Comparison of ENCODE assay signal across 9 cellular contexts in the genomic region with DNA sequence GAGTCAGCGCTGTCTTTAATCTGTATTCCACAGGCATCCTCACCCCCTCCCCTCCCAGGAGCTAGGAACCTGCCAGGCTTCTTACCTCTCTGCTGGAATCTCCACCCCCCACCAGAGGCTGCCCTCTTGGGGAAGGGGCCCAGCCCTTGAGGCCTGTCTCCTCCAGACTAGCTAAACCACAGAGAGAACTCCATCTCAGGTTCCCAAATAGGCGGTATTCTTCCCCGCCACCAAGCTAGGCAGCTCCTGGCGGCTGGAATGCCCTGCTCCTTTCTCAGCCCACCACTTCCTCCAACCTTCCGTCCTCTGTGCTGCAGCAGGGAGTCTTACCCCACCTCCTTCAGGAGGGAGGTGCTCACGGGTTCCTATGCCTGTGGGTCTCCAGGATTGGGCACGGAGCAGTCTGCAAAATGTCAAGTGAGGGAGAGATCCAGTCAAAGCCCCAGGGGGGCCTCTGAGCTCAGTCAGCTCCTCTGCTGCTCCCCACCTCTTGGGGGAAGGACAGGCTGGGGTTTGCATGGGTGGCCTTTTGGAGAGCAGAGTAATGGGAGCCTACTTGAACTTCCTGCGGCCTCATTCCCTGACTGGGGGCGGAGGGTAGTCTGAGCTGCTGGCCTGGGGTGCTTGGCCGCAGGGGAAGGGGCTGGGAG. TPM values are rescaled to one million over a fixed set of nuclear protein-coding genes. Genes with fewer than 3 reads are reported as not detected.
DNase-seq lines count a peak whose midpoint lies in the region; ATAC-seq and TF ChIP-seq lines count a peak whose summit lies in the region.
"Had no signal": no experiment of that assay in that cellular context is flagged by ENCODE, and none has a peak within 500 bp of the region (broad histone marks: within the 10 kb centered on the region; RNA-seq: fewer than 3 reads in every experiment).

No MANE protein-coding gene starts in this region.

- H3K9me3 ChIP-seq in body of pancreas (no peaks in the 10 kb centered on the region), vagina (no peaks in the 10 kb centered on the region)

- H3K27ac ChIP-seq in body of pancreas (peak overlapping the region; percentile 22 to 84 (median 81)), vagina (peak overlapping the region; percentile 97)
- H3K27ac ChIP-seq: HL-60 had no signal

- CTCF ChIA-PET in BJ (lab: Yijun Ruan, JAX): interaction anchor here (1.3 kb wide), 1 partner anchor 101 kb away, joined by 6 read pairs; a partner anchor contains a TSS

- POLR2A ChIA-PET in BJ (lab: Charles Lee): no interaction called here

- WGBS in body of pancreas, 2 donors: 63 to 80% methylated on average over 1 to 10 of the region's 10 CpGs

- H3K4me1 ChIP-seq in body of pancreas (peaks cover 61% of the 10 kb centered on the region), vagina (peaks cover 74% of the 10 kb centered on the region)

- no peak for TF ChIP-seq POLR2A in body of pancreas (IDR thresholded peaks at IDR 0.05)
- TF ChIP-seq POLR2A in vagina (IDR thresholded peaks at IDR 0.05): no peak

- H3K36me3 ChIP-seq in BJ (ENCODE audit: control insufficient read depth, insufficient read depth, low read length) (no peaks in the 10 kb centered on the region), body of pancreas (replicated peaks in 1 of 2; ENCODE audit: insufficient read depth in 1 of 2, low read depth in 2 of 2) (no peaks in the 10 kb centered on the region), vagina (no peaks in the 10 kb centered on the region)

- peak; percentile 31; the same call in 1 of the 2 replicates for TF ChIP-seq CTCF in BJ (IDR thresholded peaks at IDR 0.05; ENCODE audit: insufficient read depth, low read depth, low read length)
- peak; percentile 57 for TF ChIP-seq CTCF in HFF-Myc (IDR thresholded peaks at IDR 0.05; ENCODE audit: low read depth, low read length, missing control alignments)
- TF ChIP-seq CTCF in body of pancreas (IDR thresholded peaks at IDR 0.05): peak in 2 of 7 experiments; percentile 6 to 8
- peak in 1 of 3 experiments; percentile 18 for TF ChIP-seq CTCF in vagina (IDR thresholded peaks at IDR 0.05)

- intact Hi-C loops in body of pancreas (cut with DNase I) (no loop called here), vagina (cut with DNase I) (loop anchor here (2.0 kb wide), 1 partner anchor 82 kb away; no protein-coding TSS in a partner anchor)

- H3K27me3 ChIP-seq in BJ (ENCODE audit: control insufficient read depth, insufficient read depth, low read length) (no peaks in the 10 kb centered on the region), body of pancreas (no peaks in the 10 kb centered on the region), vagina (no peaks in the 10 kb centered on the region)

- DNase-seq in BJ (ENCODE audit: low read depth) (no peak), HFF-Myc (ENCODE audit: extremely low read depth, low read depth) (peak; percentile 46), body of pancreas (peak in 1 of 4 donors; percentile 36), medulla oblongata (ENCODE audit: extremely low spot score) (peak; percentile 39), vagina (ENCODE audit: extremely low spot score in 2 of 2) (no peak), SKM-1 (lab: John Stamatoyannopoulos, UW; ENCODE audit: unreplicated experiment) (no peak), amniotic stem cell (lab: John Stamatoyannopoulos, UW) (no peak)

- no peak overlapping the region for H3K4me3 ChIP-seq in BJ (ENCODE audit: low read depth, low read length)
- H3K4me3 ChIP-seq in HFF-Myc (replicated peaks; ENCODE audit: low read depth, low read length): peak overlapping the region; percentile 40
- H3K4me3 ChIP-seq in body of pancreas: no peak overlapping the region
- peak overlapping the region; percentile 52 to 55 for H3K4me3 ChIP-seq in vagina

- ATAC-seq in body of pancreas (no peak), GM21786 (IDR thresholded peaks at IDR 0.05; ENCODE audit: unreplicated experiment) (no peak)

RNA-seq across cellular contexts. Expression of a gene that starts 55.7 kb away (rescaled TPM):
- 14.2 and 27.7 TPM in 2 replicates for polyA plus RNA-seq in BJ (2011; rRNA removed)
- polyA minus RNA-seq in BJ (2011; rRNA and poly(A)+ RNA removed): 21.8 and 36.8 TPM in 2 replicates
- total RNA-seq in body of pancreas: 10 to 100 TPM; 22.3 to 88.0 TPM
- total RNA-seq in vagina: 84.0 TPM

Comparison
In these comparisons a context has a peak if more than half of its experiments do, and no peak if none do; other contexts are left out.
1. DNase-seq: peak in HFF-Myc (single experiment) and medulla oblongata (single experiment); none in BJ (single experiment), vagina (0 of 2), SKM-1 (single experiment) and amniotic stem cell (single experiment).
2. H3K4me3 ChIP-seq: peak in HFF-Myc (single experiment) and vagina (2 of 2); none in BJ (single experiment) and body of pancreas (0 of 2).